ENCODE assay signal across 10 cellular contexts in genomic region chr6:144007455-144007778, GRCh38. TPM values are rescaled to one million over a fixed set of nuclear protein-coding genes. Genes with fewer than 3 reads are reported as not detected.
DNase-seq lines count a peak whose midpoint lies in the region; ATAC-seq and TF ChIP-seq lines count a peak whose summit lies in the region.
"Had no signal": no experiment of that assay in that cellular context is flagged by ENCODE, and none has a peak within 500 bp of the region (broad histone marks: within the 10 kb centered on the region; RNA-seq: fewer than 3 reads in every experiment).

No MANE protein-coding gene starts in this region.

- intact Hi-C loops in CD4-positive, alpha-beta T cell (cut with DNase I, micrococcal nuclease): no loop called here
- intact Hi-C loops in PC-3 (cut with micrococcal nuclease): loop anchor here (10.0 kb wide), 1 partner anchor 333 kb away; the partner anchor contains the start of gene PHACTR2

- H3K9ac ChIP-seq in PC-3 (ENCODE audit: low read length): peak overlapping the region; percentile 70
- H3K9ac ChIP-seq in neural progenitor cell: no peak overlapping the region

- H3K4me1 ChIP-seq in PC-3 (ENCODE audit: insufficient read depth, low read length) (peaks cover 9% of the 10 kb centered on the region), neural progenitor cell (no peaks in the 10 kb centered on the region)

- CTCF ChIA-PET in CD4-positive, alpha-beta T cell (lab: Charles Lee): no interaction called here
- CTCF ChIA-PET in PC-3 (lab: Charles Lee): no interaction called here

- no peaks in the 10 kb centered on the region for H3K36me3 Mint-ChIP-seq in CD4-positive, alpha-beta T cell (ENCODE audit: low read depth)
- H3K36me3 Mint-ChIP-seq in endothelial cell (ENCODE audit: low read depth, unreplicated experiment) (peaks cover 23% of the 10 kb centered on the region), neural progenitor cell (peaks cover 22% of the 10 kb centered on the region)

- peak overlapping the region; percentile 78 for H3K4me3 Mint-ChIP-seq in CD4-positive, alpha-beta T cell
- H3K4me3 Mint-ChIP-seq in endothelial cell (ENCODE audit: unreplicated experiment): peak overlapping the region; percentile 97
- peak overlapping the region; percentile 90 for H3K4me3 Mint-ChIP-seq in neural progenitor cell

- H3K4me2 ChIP-seq in PC-3 (ENCODE audit: low read length) (peak overlapping the region; percentile 93), neural progenitor cell (peak overlapping the region; percentile 69)

- H4K20me1 ChIP-seq in PC-3 (ENCODE audit: low read length) (no peaks in the 10 kb centered on the region), neural progenitor cell (ENCODE audit: low read depth) (no peaks in the 10 kb centered on the region)

- H3K79me2 ChIP-seq in PC-3 (ENCODE audit: low read length) (peaks cover 44% of the 10 kb centered on the region), neural progenitor cell (ENCODE audit: low read depth) (no peaks in the 10 kb centered on the region)

- no TSS peak for BruUV-seq in PC-3 (replicated peaks; lab: Mats Ljungman, UMichigan)

- peaks cover 8% of the 10 kb centered on the region; the same call in 1 of the 2 replicates for H3K36me3 ChIP-seq in PC-3 (ENCODE audit: low read depth, low read length)
- H3K36me3 ChIP-seq in neural progenitor cell: no peaks in the 10 kb centered on the region

- no peak for DNase-seq in CD4-positive, alpha-beta T cell
- DNase-seq in PC-3 (no peak), endothelial cell (ENCODE audit: low spot score) (no peak), neural progenitor cell (ENCODE audit: low spot score) (no peak), GM19238 (ENCODE audit: insufficient read length, low spot score) (no peak), cortex of kidney (lab: John Stamatoyannopoulos, UW) (no peak)
- no peak for DNase-seq in activated effector memory CD4-positive, alpha-beta T cell treated with anti-CD3 and anti-CD28 coated beads, Interleukin-2, amount 50 U/mL, for 16 hours
- DNase-seq: central memory CD4-positive, alpha-beta T cell; NCI-H1436 treated with DMSO at 0.1 percent for 48 hours had no signal

- no peak overlapping the region for H3K27ac ChIP-seq in CD4-positive, alpha-beta T cell (ENCODE audit: low read depth, low read length)
- H3K27ac ChIP-seq in PC-3 (ENCODE audit: low read length) (peak overlapping the region; percentile 58), neural progenitor cell (no peak overlapping the region)

- H3K4me3 ChIP-seq in PC-3 (ENCODE audit: low read length) (peak overlapping the region; percentile 90), neural progenitor cell (peak overlapping the region; percentile 50)

- peaks cover 6% of the 10 kb centered on the region for H3K27me3 ChIP-seq in CD4-positive, alpha-beta T cell (ENCODE audit: control insufficient read depth, insufficient read depth, low read length)
- no peaks in the 10 kb centered on the region for H3K27me3 ChIP-seq in PC-3 (ENCODE audit: low read length)
- H3K27me3 ChIP-seq in neural progenitor cell: peaks cover 76% of the 10 kb centered on the region

- H3K4me1 Mint-ChIP-seq in CD4-positive, alpha-beta T cell (ENCODE audit: low read depth): peaks cover 10% of the 10 kb centered on the region
- H3K4me1 Mint-ChIP-seq in endothelial cell (ENCODE audit: unreplicated experiment) (peaks cover 2% of the 10 kb centered on the region), neural progenitor cell (peaks cover 9% of the 10 kb centered on the region)

- H3K27me3 Mint-ChIP-seq in CD4-positive, alpha-beta T cell: peaks cover 44% of the 10 kb centered on the region
- H3K27me3 Mint-ChIP-seq in endothelial cell (ENCODE audit: unreplicated experiment): peaks cover 9% of the 10 kb centered on the region
- peaks cover 2% of the 10 kb centered on the region for H3K27me3 Mint-ChIP-seq in neural progenitor cell (ENCODE audit: insufficient read depth, low read depth)

- no peak overlapping the region for H3K27ac Mint-ChIP-seq in CD4-positive, alpha-beta T cell
- H3K27ac Mint-ChIP-seq in endothelial cell (ENCODE audit: unreplicated experiment) (peak overlapping the region; percentile 74), neural progenitor cell (peak overlapping the region; percentile 70)

- no peaks in the 10 kb centered on the region for H3K9me2 ChIP-seq in PC-3 (replicated peaks; ENCODE audit: low read length)

- ATAC-seq in CD4-positive, alpha-beta T cell (ENCODE audit: poor library complexity): no peak
- no peak for ATAC-seq in PC-3
- ATAC-seq in GM19397 (IDR thresholded peaks at IDR 0.05; ENCODE audit: unreplicated experiment): no peak

- TF ChIP-seq CTCF in CD4-positive, alpha-beta T cell (IDR thresholded peaks at IDR 0.05): no peak
- TF ChIP-seq CTCF in PC-3 (conservative IDR thresholded peaks at IDR 0.05; ENCODE audit: low read depth, low read length): no peak
- TF ChIP-seq CTCF in endothelial cell (IDR thresholded peaks at IDR 0.05; ENCODE audit: unreplicated experiment): no peak
- TF ChIP-seq CTCF in neural progenitor cell (IDR thresholded peaks at IDR 0.05): no peak

- H3K9me3 Mint-ChIP-seq in CD4-positive, alpha-beta T cell: no peaks in the 10 kb centered on the region
- H3K9me3 Mint-ChIP-seq in endothelial cell (ENCODE audit: unreplicated experiment): peaks cover 5% of the 10 kb centered on the region
- H3K9me3 Mint-ChIP-seq in neural progenitor cell: peaks cover 35% of the 10 kb centered on the region

- no peaks in the 10 kb centered on the region for H3F3A ChIP-seq in PC-3 (ENCODE audit: low read length, unreplicated experiment)
- no peaks in the 10 kb centered on the region for H3F3A ChIP-seq in neural progenitor cell (ENCODE audit: low read depth)

- POLR2A ChIA-PET in CD4-positive, alpha-beta T cell (lab: Charles Lee): interaction anchor here (1.4 kb wide), 1 partner anchor 57 kb away, joined by 4 read pairs; no protein-coding TSS in a partner anchor
- POLR2A ChIA-PET in PC-3 (lab: Charles Lee; ENCODE audit: unreplicated experiment): interaction anchor here (0.6 kb wide), 1 partner anchor 425 kb away, joined by 6 read pairs; no protein-coding TSS in a partner anchor

- H2AFZ ChIP-seq in PC-3 (ENCODE audit: low read length): peak overlapping the region; percentile 92
- peak overlapping the region; percentile 90 for H2AFZ ChIP-seq in neural progenitor cell (replicated peaks)

- no peaks in the 10 kb centered on the region for H3K9me3 ChIP-seq in CD4-positive, alpha-beta T cell (ENCODE audit: control insufficient read depth, low read length)
- H3K9me3 ChIP-seq in PC-3 (ENCODE audit: low read length) (no peaks in the 10 kb centered on the region), neural progenitor cell (ENCODE audit: low read depth) (peaks cover 6% of the 10 kb centered on the region)

RNA-seq across cellular contexts. Expression of gene PLAGL1, which starts 0.6 kb away (rescaled TPM):
- 1 to 10 TPM; 1.0 to 1.1 TPM for total RNA-seq in CD4-positive, alpha-beta T cell
- total RNA-seq in PC-3 (2014; rRNA removed): 10.9 and 14.4 TPM in 2 replicates
- total RNA-seq in endothelial cell (ENCODE audit: unreplicated experiment): 294 TPM
- total RNA-seq in neural progenitor cell (ENCODE audit: low replicate concordance): 5.1 and 5.6 TPM in 2 replicates

Comparison
In these comparisons a context has a peak if more than half of its experiments do, and no peak if none do; other contexts are left out.
1. RNA of gene PLAGL1, which starts 0.6 kb away (total RNA-seq): 294 TPM in endothelial cell (single experiment); 10.9 to 14.4 TPM in PC-3, 5.1 to 5.6 TPM in neural progenitor cell and 1.0 to 1.1 TPM in CD4-positive, alpha-beta T cell; every median in the first group is over 10 times any median in the second.
2. Peak in every context shown above with its lines, with median percentiles within 50 percentile points of each other: H3K4me3 Mint-ChIP-seq.